14 cellular contexts compared by ENCODE assay signal in the genomic region with DNA sequence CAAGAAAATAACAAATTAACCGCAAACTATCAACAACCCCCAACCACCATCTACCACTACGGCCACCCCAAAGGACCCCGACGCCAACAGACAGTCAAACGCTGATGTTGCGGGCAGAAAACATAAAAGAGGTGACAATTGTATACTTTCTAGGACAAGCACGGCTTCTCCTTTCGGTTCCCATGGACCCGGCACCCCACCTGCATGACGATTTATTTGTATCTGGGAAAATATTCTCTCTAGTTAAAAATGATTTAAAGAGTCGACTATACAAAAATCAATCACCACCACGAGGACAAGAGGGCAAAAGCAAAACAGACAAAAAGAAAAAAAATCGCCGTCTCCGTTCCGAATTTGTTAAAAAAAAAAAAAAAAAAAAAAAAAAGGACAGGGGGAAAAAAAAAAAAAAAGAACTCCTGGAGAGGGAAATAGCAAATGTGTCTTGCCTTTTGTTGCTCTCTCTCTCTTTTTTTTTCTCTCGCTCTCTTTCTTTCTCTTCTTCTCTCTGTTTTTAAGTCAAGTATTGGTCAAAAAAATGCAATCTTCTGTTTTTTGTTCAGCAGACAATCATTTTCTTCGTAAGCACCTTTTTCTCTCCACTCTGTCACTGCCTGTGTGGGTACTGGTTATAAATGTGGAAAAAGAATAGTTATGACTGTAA. TPM values are rescaled to one million over a fixed set of nuclear protein-coding genes. Genes with fewer than 3 reads are reported as not detected.
DNase-seq lines count a peak whose midpoint lies in the region; ATAC-seq, FAIRE-seq and TF ChIP-seq lines count a peak whose summit lies in the region.
"Had no signal": no experiment of that assay in that cellular context is flagged by ENCODE, and none has a peak within 500 bp of the region (broad histone marks: within the 10 kb centered on the region; RNA-seq: fewer than 3 reads in every experiment).

No MANE protein-coding gene starts in this region.

- 12 to 18% (median 15%) methylated on average over 18 of the region's 18 CpGs for WGBS in spleen, 5 donors

- TF ChIP-seq CTCF in activated B cell treated with CpG ODN at 0.5 μM for 24 hours (IDR thresholded peaks at IDR 0.05) (no peak), spleen (IDR thresholded peaks at IDR 0.05 in 8 of 11, conservative IDR thresholded peaks at IDR 0.05 in 3 of 11) (no peak)

- peaks cover 9 to 100% (median 73%) of the 10 kb centered on the region in 7 donors for H3K27me3 ChIP-seq in spleen (replicated peaks in 1 of 7)

- intact Hi-C loops in activated B cell treated with CpG ODN at 0.5 μM for 24 hours (cut with micrococcal nuclease) (loop anchor here (5.0 kb wide), 3 partner anchors 62 to 778 kb away; partner anchors contain the start of genes PPM1B and SIX2), spleen (cut with DNase I; ENCODE audit: low total_unique reads) (no loop called here)

- H3K4me1 ChIP-seq in spleen, result peaks cover 21 to 63% (median 47%) of the 10 kb centered on the region in 6 donors

- H3K27ac ChIP-seq in spleen, result no peak overlapping the region

- no peaks in the 10 kb centered on the region for H3K36me3 ChIP-seq in spleen

- FAIRE-seq in islet of Langerhans (lab: Jason Lieb, UNC), result peak; percentile 30

- CTCF ChIA-PET in activated B cell treated with CpG ODN at 0.5 μM for 24 hours (lab: Charles Lee), result no interaction called here

- no peak overlapping the region for H3K27ac Mint-ChIP-seq in activated T-cell treated with anti-CD3 and anti-CD28 coated beads, Interleukin-2, amount 50 U/mL, for 72 hours
- peak overlapping the region; percentile 56 for H3K27ac Mint-ChIP-seq in activated B cell treated with CpG ODN at 0.5 μM for 24 hours

- POLR2A ChIA-PET in activated B cell treated with CpG ODN at 0.5 μM for 24 hours (lab: Charles Lee), result no interaction called here

- H3K9me3 ChIP-seq in spleen, result no peaks in the 10 kb centered on the region

- no peak for TF ChIP-seq POLR2A in spleen (IDR thresholded peaks at IDR 0.05)

- peaks cover 0 to 6% of the 10 kb centered on the region in 2 donors for H3K36me3 Mint-ChIP-seq in activated T-cell treated with anti-CD3 and anti-CD28 coated beads, Interleukin-2, amount 50 U/mL, for 72 hours (ENCODE audit: insufficient read depth in 2 of 2)
- H3K36me3 Mint-ChIP-seq in activated B cell treated with CpG ODN at 0.5 μM for 24 hours (ENCODE audit: low read depth), result no peaks in the 10 kb centered on the region

- ATAC-seq in activated T-cell treated with anti-CD3 and anti-CD28 coated beads, Interleukin-2, amount 50 U/mL, for 72 hours (replicated peaks in 1 of 2), result no peak
- no peak for ATAC-seq in activated B cell treated with CpG ODN at 0.5 μM for 24 hours (ENCODE audit: low read depth)
- no peak for ATAC-seq in HG03565 (IDR thresholded peaks at IDR 0.05; ENCODE audit: unreplicated experiment)

- H3K4me3 Mint-ChIP-seq in activated T-cell treated with anti-CD3 and anti-CD28 coated beads, Interleukin-2, amount 50 U/mL, for 72 hours, result peak overlapping the region; percentile 69 to 74
- H3K4me3 Mint-ChIP-seq in activated B cell treated with CpG ODN at 0.5 μM for 24 hours, result peak overlapping the region; percentile 62

- H3K9me3 Mint-ChIP-seq in activated T-cell treated with anti-CD3 and anti-CD28 coated beads, Interleukin-2, amount 50 U/mL, for 72 hours, result no peaks in the 10 kb centered on the region
- H3K9me3 Mint-ChIP-seq in activated B cell treated with CpG ODN at 0.5 μM for 24 hours, result no peaks in the 10 kb centered on the region

- DNase-seq in activated T-cell treated with anti-CD3 and anti-CD28 coated beads, Interleukin-2, amount 50 U/mL, for 72 hours, result no peak
- no peak for DNase-seq in activated T-cell treated with anti-CD3 and anti-CD28 coated beads for 4 hours
- no peak for DNase-seq in activated B cell treated with CpG ODN at 0.5 μM for 24 hours
- peak; percentile 24 for DNase-seq in spleen
- no peak for DNase-seq in LoVo (ENCODE audit: low spot score)
- DNase-seq in RKO (ENCODE audit: low spot score), result no peak
- DNase-seq: activated CD4-positive, alpha-beta T cell treated with anti-CD3 and anti-CD28 coated beads, Interleukin-2, amount 50 U/mL, for 4 hours; activated naive CD4-positive, alpha-beta T cell; NCI-H1417; NCI-H226 had no signal

- peaks cover 96% of the 10 kb centered on the region for H3K27me3 Mint-ChIP-seq in activated T-cell treated with anti-CD3 and anti-CD28 coated beads, Interleukin-2, amount 50 U/mL, for 72 hours (ENCODE audit: low read depth)
- H3K27me3 Mint-ChIP-seq in activated B cell treated with CpG ODN at 0.5 μM for 24 hours, result peaks cover 76% of the 10 kb centered on the region

- peaks cover 44% of the 10 kb centered on the region for H3K4me1 Mint-ChIP-seq in activated T-cell treated with anti-CD3 and anti-CD28 coated beads, Interleukin-2, amount 50 U/mL, for 72 hours (ENCODE audit: low read depth)
- peaks cover 50% of the 10 kb centered on the region for H3K4me1 Mint-ChIP-seq in activated B cell treated with CpG ODN at 0.5 μM for 24 hours

- peak overlapping the region in 2 of 8 donors; percentile 4 to 66 for H3K4me3 ChIP-seq in spleen
- H3K4me3 ChIP-seq: lung had no signal

RNA-seq across cellular contexts. Expression of gene SIX3, which starts 3.6 kb away (rescaled TPM):
- not detected for total RNA-seq in activated T-cell treated with anti-CD3 and anti-CD28 coated beads, Interleukin-2, amount 50 U/mL, for 72 hours
- total RNA-seq in activated B cell treated with CpG ODN at 0.5 μM for 24 hours (not detected in 2 replicates), spleen (not detected)
- under 1 TPM in 1 of 3 donors, not detected in 2; 0.03 TPM for polyA plus RNA-seq in spleen
- total RNA-seq: urinary bladder had no signal
- polyA plus RNA-seq: urinary bladder had no signal
